In genomic region chr5:76165029-76165428, GRCh38 we compare ENCODE assay signal across 33 cellular contexts.
DNase-seq lines count a peak whose midpoint lies in the region; ATAC-seq and TF ChIP-seq lines count a peak whose summit lies in the region.
"Had no signal": no experiment of that assay in that cellular context is flagged by ENCODE, and none has a peak within 500 bp of the region (broad histone marks: within the 10 kb centered on the region; RNA-seq: fewer than 3 reads in every experiment).

No MANE protein-coding gene starts in this region.

- H3K27me3 Mint-ChIP-seq in activated CD4-positive, alpha-beta T cell treated with anti-CD3 and anti-CD28 coated beads, Interleukin-2, amount 10 ng/mL, durations not matched to agents 24 days and 14 days: peaks cover 27% of the 10 kb centered on the region

- POLR2A ChIA-PET in HEK293 (lab: Yijun Ruan, JAX): no interaction called here

- no peak for TF ChIP-seq EP300 in esophagus muscularis mucosa (IDR thresholded peaks at IDR 0.05)

- H3K9me3 Mint-ChIP-seq in activated CD4-positive, alpha-beta T cell treated with anti-CD3 and anti-CD28 coated beads, Interleukin-2, amount 10 ng/mL, durations not matched to agents 24 days and 14 days: no peaks in the 10 kb centered on the region

- ATAC-seq in HG03025 (IDR thresholded peaks at IDR 0.05; ENCODE audit: low FRiP score, unreplicated experiment): no peak
- ATAC-seq: A549; CD8-positive, alpha-beta T cell had no signal

- H3K27ac ChIP-seq in HEK293 (ENCODE audit: extremely low read depth, low read depth, low read length) (no peak overlapping the region), esophagus muscularis mucosa (replicated peaks in 1 of 4) (no peak overlapping the region)
- H3K27ac ChIP-seq: 22Rv1; A549; BLaER1; BLaER1 treated with 17β-estradiol and CSF1 and Interleukin-3, amounts not matched to agents 10 nM and 100 nM; C4-2B had no signal

- H3K27me3 ChIP-seq in esophagus muscularis mucosa: no peaks in the 10 kb centered on the region
- H3K27me3 ChIP-seq: BE2C; BLaER1; BLaER1 treated with 17β-estradiol and CSF1 and Interleukin-3, amounts not matched to agents 10 nM and 100 nM had no signal

- TF ChIP-seq POLR2A in esophagus muscularis mucosa (IDR thresholded peaks at IDR 0.05; ENCODE audit: low read depth): no peak

- intact Hi-C loops in activated CD4-positive, alpha-beta T cell treated with anti-CD3 and anti-CD28 coated beads, Interleukin-2, amount 10 ng/mL, durations not matched to agents 24 days and 14 days (cut with micrococcal nuclease): no loop called here
- intact Hi-C loops in esophagus muscularis mucosa (cut with DNase I): no loop called here

- no peak overlapping the region for H3K27ac Mint-ChIP-seq in activated CD4-positive, alpha-beta T cell treated with anti-CD3 and anti-CD28 coated beads, Interleukin-2, amount 10 ng/mL, durations not matched to agents 24 days and 14 days
- H3K27ac Mint-ChIP-seq: B cell; CD14-positive monocyte; CD4-positive, alpha-beta memory T cell; CD4-positive, alpha-beta T cell; CD4-positive, CD25-positive, alpha-beta regulatory T cell; CD8-positive, alpha-beta T cell had no signal

- H3K36me3 ChIP-seq in HEK293 (ENCODE audit: control insufficient read depth in 2 of 2, insufficient read depth in 1 of 2, low read length in 2 of 2) (no peaks in the 10 kb centered on the region), esophagus muscularis mucosa (no peaks in the 10 kb centered on the region)
- H3K36me3 ChIP-seq: BE2C; BLaER1; BLaER1 treated with 17β-estradiol and CSF1 and Interleukin-3, amounts not matched to agents 10 nM and 100 nM had no signal

- H3K4me1 ChIP-seq in HEK293 (ENCODE audit: control insufficient read depth, insufficient read depth, low read length): no peaks in the 10 kb centered on the region
- no peaks in the 10 kb centered on the region for H3K4me1 ChIP-seq in esophagus muscularis mucosa
- H3K4me1 ChIP-seq: A549; BE2C; BLaER1; BLaER1 treated with 17β-estradiol and CSF1 and Interleukin-3, amounts not matched to agents 10 nM and 100 nM; Caco-2 had no signal

- H3K4me3 Mint-ChIP-seq in activated CD4-positive, alpha-beta T cell treated with anti-CD3 and anti-CD28 coated beads, Interleukin-2, amount 10 ng/mL, durations not matched to agents 24 days and 14 days: no peak overlapping the region
- H3K4me3 Mint-ChIP-seq: B cell; CD14-positive monocyte; CD4-positive, alpha-beta memory T cell; CD4-positive, alpha-beta T cell; CD4-positive, CD25-positive, alpha-beta regulatory T cell; CD8-positive, alpha-beta memory T cell; CD8-positive, alpha-beta T cell had no signal

- CTCF ChIA-PET in HEK293 (lab: Yijun Ruan, JAX): interaction anchor here (0.6 to 0.7 kb wide), 2 partner anchors 11 to 1425 kb away, joined by 3 read pairs; no protein-coding TSS in a partner anchor

- no peaks in the 10 kb centered on the region for H3K4me1 Mint-ChIP-seq in activated CD4-positive, alpha-beta T cell treated with anti-CD3 and anti-CD28 coated beads, Interleukin-2, amount 10 ng/mL, durations not matched to agents 24 days and 14 days
- H3K4me1 Mint-ChIP-seq: B cell; CD14-positive monocyte; CD4-positive, alpha-beta memory T cell; CD4-positive, CD25-positive, alpha-beta regulatory T cell; CD8-positive, alpha-beta memory T cell had no signal

- H3K4me3 ChIP-seq in HEK293 (ENCODE audit: low read depth, low read length) (no peak overlapping the region), esophagus muscularis mucosa (no peak overlapping the region)
- H3K4me3 ChIP-seq: A549; BLaER1; BLaER1 treated with 17β-estradiol and CSF1 and Interleukin-3, amounts not matched to agents 10 nM and 100 nM had no signal

- peak; percentile 3 for DNase-seq in activated CD4-positive, alpha-beta T cell treated with anti-CD3 and anti-CD28 coated beads, Interleukin-2, amount 10 ng/mL, durations not matched to agents 24 days and 14 days
- no peak for DNase-seq in activated CD4-positive, alpha-beta T cell treated with anti-CD3 and anti-CD28 coated beads, Interleukin-2, amount 50 U/mL, for 4 hours
- peak; percentile 29 for DNase-seq in esophagus muscularis mucosa (ENCODE audit: extremely low spot score)
- DNase-seq in NCI-H446 treated with DMSO at 0.1 percent for 48 hours (lab: John Stamatoyannopoulos, UW): no peak
- DNase-seq: 8988T; ACHN; AML-193; BE2C; C1 segment of cervical spinal cord; Caco-2; Calu3; CD4-positive, alpha-beta memory T cell; CD4-positive, alpha-beta T cell; CD4-positive, CD25-positive, alpha-beta regulatory T cell; CD8-positive, alpha-beta memory T cell; CD8-positive, alpha-beta T cell; COR-L47; DMS 273 treated with DMSO at 0.1 percent for 48 hours; DMS153; DMS53; DMS79; DMS79 treated with DMSO at 0.1 percent for 48 hours; DND-41; EL had no signal

- no peaks in the 10 kb centered on the region for H3K36me3 Mint-ChIP-seq in activated CD4-positive, alpha-beta T cell treated with anti-CD3 and anti-CD28 coated beads, Interleukin-2, amount 10 ng/mL, durations not matched to agents 24 days and 14 days (ENCODE audit: low read depth)
- H3K36me3 Mint-ChIP-seq: CD14-positive monocyte; CD4-positive, alpha-beta memory T cell; CD8-positive, alpha-beta T cell had no signal

- no peak for TF ChIP-seq CTCF in HEK293 (tag by site-specific recombination; IDR thresholded peaks at IDR 0.05)
- TF ChIP-seq CTCF in esophagus muscularis mucosa (IDR thresholded peaks at IDR 0.05): no peak

- H3K9me3 ChIP-seq in HEK293 (ENCODE audit: control insufficient read depth, insufficient read depth, low read depth, low read length) (no peaks in the 10 kb centered on the region), esophagus muscularis mucosa (no peaks in the 10 kb centered on the region)
- H3K9me3 ChIP-seq: A549; BE2C; BLaER1; BLaER1 treated with 17β-estradiol and CSF1 and Interleukin-3, amounts not matched to agents 10 nM and 100 nM; Caco-2 had no signal

TF ChIP-seq in HEK293, 187 proteins besides CTCF, POLR2A, EP300 and RAD21:
- TF ChIP-seq ZNF529 (tag by site-specific recombination; IDR thresholded peaks at IDR 0.05; ENCODE audit: insufficient replicate concordance): peak; percentile 96
- TF ChIP-seq, protein P1, sequence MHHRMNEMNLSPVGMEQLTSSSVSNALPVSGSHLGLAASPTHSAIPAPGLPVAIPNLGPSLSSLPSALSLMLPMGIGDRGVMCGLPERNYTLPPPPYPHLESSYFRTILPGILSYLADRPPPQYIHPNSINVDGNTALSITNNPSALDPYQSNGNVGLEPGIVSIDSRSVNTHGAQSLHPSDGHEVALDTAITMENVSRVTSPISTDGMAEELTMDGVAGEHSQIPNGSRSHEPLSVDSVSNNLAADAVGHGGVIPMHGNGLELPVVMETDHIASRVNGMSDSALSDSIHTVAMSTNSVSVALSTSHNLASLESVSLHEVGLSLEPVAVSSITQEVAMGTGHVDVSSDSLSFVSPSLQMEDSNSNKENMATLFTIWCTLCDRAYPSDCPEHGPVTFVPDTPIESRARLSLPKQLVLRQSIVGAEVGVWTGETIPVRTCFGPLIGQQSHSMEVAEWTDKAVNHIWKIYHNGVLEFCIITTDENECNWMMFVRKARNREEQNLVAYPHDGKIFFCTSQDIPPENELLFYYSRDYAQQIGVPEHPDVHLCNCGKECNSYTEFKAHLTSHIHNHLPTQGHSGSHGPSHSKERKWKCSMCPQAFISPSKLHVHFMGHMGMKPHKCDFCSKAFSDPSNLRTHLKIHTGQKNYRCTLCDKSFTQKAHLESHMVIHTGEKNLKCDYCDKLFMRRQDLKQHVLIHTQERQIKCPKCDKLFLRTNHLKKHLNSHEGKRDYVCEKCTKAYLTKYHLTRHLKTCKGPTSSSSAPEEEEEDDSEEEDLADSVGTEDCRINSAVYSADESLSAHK (tag by site-specific recombination; IDR thresholded peaks at IDR 0.05): no peak

Comparison
In these comparisons a context has a peak if more than half of its experiments do, and no peak if none do; other contexts are left out.
1. DNase-seq: peak in activated CD4-positive, alpha-beta T cell treated with anti-CD3 and anti-CD28 coated beads, Interleukin-2, amount 10 ng/mL, durations not matched to agents 24 days and 14 days (single experiment) and esophagus muscularis mucosa (single experiment); none in activated CD4-positive, alpha-beta T cell treated with anti-CD3 and anti-CD28 coated beads, Interleukin-2, amount 50 U/mL, for 4 hours (0 of 2) and NCI-H446 treated with DMSO at 0.1 percent for 48 hours (single experiment).